12 cellular contexts compared by ENCODE assay signal in genomic region chr11:75673977-75674582, GRCh38. TPM values are rescaled to one million over a fixed set of nuclear protein-coding genes. Genes with fewer than 3 reads are reported as not detected.
DNase-seq lines count a peak whose midpoint lies in the region; ATAC-seq lines count a peak whose summit lies in the region.
"Had no signal": no experiment of that assay in that cellular context is flagged by ENCODE, and none has a peak within 500 bp of the region (broad histone marks: within the 10 kb centered on the region; RNA-seq: fewer than 3 reads in every experiment).

No MANE protein-coding gene starts in this region.

- no peaks in the 10 kb centered on the region for H3K36me3 Mint-ChIP-seq in activated naive CD8-positive, alpha-beta T cell treated with anti-CD3 and anti-CD28 coated beads for 36 hours

- DNase-seq in SIG-M5 treated with dmso at 0.1 percent for 504 hours (lab: John Stamatoyannopoulos, UW; ENCODE audit: unreplicated experiment) (peak; percentile 40), SIG-M5 (lab: John Stamatoyannopoulos, UW) (no peak), MV-4-11 (lab: John Stamatoyannopoulos, UW) (peak; percentile 65), pulmonary artery endothelial cell (ENCODE audit: low read depth, low spot score) (peak; percentile 60), NOMO-1 treated with dmso at 0.1 percent for 144 hours (lab: John Stamatoyannopoulos, UW; ENCODE audit: unreplicated experiment) (no peak)
- peak; percentile 58 for DNase-seq in activated naive CD8-positive, alpha-beta T cell treated with anti-CD3 and anti-CD28 coated beads for 36 hours
- DNase-seq: activated CD8-positive, alpha-beta memory T cell treated with anti-CD3 and anti-CD28 coated beads, Interleukin-2, amount 50 U/mL, for 48 hours; NCI-H2227 treated with DMSO at 0.1 percent for 48 hours had no signal

- H3K27ac Mint-ChIP-seq in activated naive CD8-positive, alpha-beta T cell treated with anti-CD3 and anti-CD28 coated beads for 36 hours, result no peak overlapping the region
- H3K27ac Mint-ChIP-seq: nephron had no signal

- peaks cover 22% of the 10 kb centered on the region for H3K4me1 Mint-ChIP-seq in activated naive CD8-positive, alpha-beta T cell treated with anti-CD3 and anti-CD28 coated beads for 36 hours
- H3K4me1 Mint-ChIP-seq: nephron had no signal

- no peak overlapping the region for H3K4me3 Mint-ChIP-seq in activated naive CD8-positive, alpha-beta T cell treated with anti-CD3 and anti-CD28 coated beads for 36 hours
- H3K4me3 Mint-ChIP-seq: nephron had no signal

- H3K9me3 Mint-ChIP-seq in activated naive CD8-positive, alpha-beta T cell treated with anti-CD3 and anti-CD28 coated beads for 36 hours, result peaks cover 6% of the 10 kb centered on the region

- H3K27me3 Mint-ChIP-seq in activated naive CD8-positive, alpha-beta T cell treated with anti-CD3 and anti-CD28 coated beads for 36 hours, result peaks cover 51% of the 10 kb centered on the region

- ATAC-seq in GM18517 (IDR thresholded peaks at IDR 0.05; ENCODE audit: unreplicated experiment) (no peak), GM18511 (IDR thresholded peaks at IDR 0.05; ENCODE audit: unreplicated experiment) (no peak)

RNA-seq across cellular contexts. Expression of gene MAP6, which starts 5.2 kb away (rescaled TPM):
- total RNA-seq in activated naive CD8-positive, alpha-beta T cell treated with anti-CD3 and anti-CD28 coated beads for 36 hours, result not detected
- 0.13 and 0.14 TPM in 2 replicates for total RNA-seq in pulmonary artery endothelial cell

RNA-seq across cellular contexts. Expression of gene MOGAT2, which starts 43.6 kb away (rescaled TPM):
- not detected for total RNA-seq in activated naive CD8-positive, alpha-beta T cell treated with anti-CD3 and anti-CD28 coated beads for 36 hours
- total RNA-seq in pulmonary artery endothelial cell, result not detected in 2 replicates
- total RNA-seq: esophagus muscularis mucosa had no signal

Comparison
In these comparisons a context has a peak if more than half of its experiments do, and no peak if none do; other contexts are left out.
1. DNase-seq: peak in SIG-M5 treated with dmso at 0.1 percent for 504 hours (single experiment), MV-4-11 (single experiment), activated naive CD8-positive, alpha-beta T cell treated with anti-CD3 and anti-CD28 coated beads for 36 hours (single experiment) and pulmonary artery endothelial cell (single experiment); none in SIG-M5 (single experiment) and NOMO-1 treated with dmso at 0.1 percent for 144 hours (single experiment).